15 cellular contexts compared by ENCODE assay signal in the genomic region with DNA sequence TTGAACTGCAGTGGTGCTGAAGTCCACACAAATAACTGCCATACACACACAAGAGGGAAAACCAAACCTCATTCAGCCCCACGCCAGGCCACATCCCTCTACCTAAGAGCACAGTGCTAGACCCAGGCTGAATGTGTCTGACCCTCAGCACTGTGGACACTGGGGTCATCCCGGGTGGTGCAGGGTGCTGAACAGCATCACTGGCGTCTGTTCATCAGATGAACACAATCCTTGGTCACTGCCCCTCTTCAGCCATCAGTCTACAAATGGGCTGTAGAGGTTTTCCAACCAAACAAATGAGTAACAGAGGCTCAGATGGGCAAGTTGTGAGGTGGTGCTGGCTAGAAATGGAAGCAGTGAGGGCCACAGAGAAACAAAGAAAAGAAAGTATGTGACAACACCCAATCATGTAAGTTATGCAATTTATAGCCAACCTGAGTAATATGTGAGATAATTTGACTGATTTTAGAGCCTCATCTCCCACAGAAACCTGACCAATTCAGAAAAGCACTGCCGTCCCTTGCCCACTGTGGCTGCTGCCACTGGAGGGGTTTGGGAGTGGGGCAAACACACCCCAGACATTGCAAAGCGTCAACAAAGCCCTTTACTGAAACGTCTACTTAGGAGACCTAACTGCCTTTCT. TPM values are rescaled to one million over a fixed set of nuclear protein-coding genes. Genes with fewer than 3 reads are reported as not detected.
DNase-seq lines count a peak whose midpoint lies in the region; ATAC-seq, FAIRE-seq and TF ChIP-seq lines count a peak whose summit lies in the region.
"Had no signal": no experiment of that assay in that cellular context is flagged by ENCODE, and none has a peak within 500 bp of the region (broad histone marks: within the 10 kb centered on the region; RNA-seq: fewer than 3 reads in every experiment).

No MANE protein-coding gene starts in this region.

- TF ChIP-seq CTCF in nephron (IDR thresholded peaks at IDR 0.05; ENCODE audit: unreplicated experiment in 3 of 3), result no peak

- DNase-seq in GM12891 (ENCODE audit: insufficient read length, low spot score) (no peak), astrocyte of the hippocampus (ENCODE audit: low read depth, low spot score) (peak; percentile 26), hypothalamus (lab: John Stamatoyannopoulos, UW) (no peak), COLO668 (lab: John Stamatoyannopoulos, UW; ENCODE audit: unreplicated experiment) (no peak)
- DNase-seq: activated naive CD4-positive, alpha-beta T cell treated with anti-CD3 and anti-CD28 coated beads for 36 hours; DMS79; NCI-H2227 treated with DMSO at 0.1 percent for 48 hours; retina; Right ventricle myocardium superior had no signal

- H3K4me2 ChIP-seq in BLaER1 treated with 17β-estradiol and CSF1 and Interleukin-3, amounts not matched to agents 10 nM and 100 nM, result peak overlapping the region; percentile 60 to 96 (median 78)

- no peaks in the 10 kb centered on the region for H3K9me3 Mint-ChIP-seq in nephron
- H3K9me3 Mint-ChIP-seq: activated naive CD4-positive, alpha-beta T cell treated with anti-CD3 and anti-CD28 coated beads for 36 hours had no signal

- H3K9ac ChIP-seq in BLaER1 treated with 17β-estradiol and CSF1 and Interleukin-3, amounts not matched to agents 10 nM and 100 nM, result peak overlapping the region in 10 of 11 experiments; percentile 4 to 62 (median 35); a peak in 11 of 22 replicates

- H3K27ac Mint-ChIP-seq in nephron, result peak overlapping the region in 2 of 3 experiments; percentile 5 to 43

- FAIRE-seq in GM12891 (lab: Jason Lieb, UNC), result peak; percentile 87

- peaks cover 89 to 99% (median 93%) of the 10 kb centered on the region in 10 experiments for H3K4me1 ChIP-seq in BLaER1 treated with 17β-estradiol and CSF1 and Interleukin-3, amounts not matched to agents 10 nM and 100 nM

- no peaks in the 10 kb centered on the region for H3K9me3 ChIP-seq in BLaER1 treated with 17β-estradiol and CSF1 and Interleukin-3, amounts not matched to agents 10 nM and 100 nM (replicated peaks in 1 of 11)
- H3K9me3 ChIP-seq: vagina had no signal

- no peak overlapping the region for H3K4me3 Mint-ChIP-seq in nephron
- H3K4me3 Mint-ChIP-seq: activated naive CD4-positive, alpha-beta T cell treated with anti-CD3 and anti-CD28 coated beads for 36 hours had no signal

- H3K4me1 Mint-ChIP-seq in nephron, result peaks cover 42% of the 10 kb centered on the region

- H3K27me3 Mint-ChIP-seq in nephron (ENCODE audit: low read depth), result no peaks in the 10 kb centered on the region

- peak overlapping the region in 9 of 11 experiments; percentile 9 to 77 (median 57); a peak in 17 of 22 replicates for H3K27ac ChIP-seq in BLaER1 treated with 17β-estradiol and CSF1 and Interleukin-3, amounts not matched to agents 10 nM and 100 nM
- H3K27ac ChIP-seq: vagina had no signal

- ATAC-seq in GM21576 (IDR thresholded peaks at IDR 0.05; ENCODE audit: unreplicated experiment), result no peak
- no peak for ATAC-seq in esophagus mucosa

- H3K4me3 ChIP-seq in BLaER1 treated with 17β-estradiol and CSF1 and Interleukin-3, amounts not matched to agents 10 nM and 100 nM, result no peak overlapping the region
- H3K4me3 ChIP-seq: lung, vagina had no signal

- H4K20me1 ChIP-seq in BLaER1 treated with 17β-estradiol and CSF1 and Interleukin-3, amounts not matched to agents 10 nM and 100 nM, result peaks cover 100% of the 10 kb centered on the region in 11 experiments

- peaks cover 14% of the 10 kb centered on the region for H3K36me3 Mint-ChIP-seq in nephron (ENCODE audit: low read depth)

- H3K36me3 ChIP-seq in BLaER1 treated with 17β-estradiol and CSF1 and Interleukin-3, amounts not matched to agents 10 nM and 100 nM, result peaks cover 0 to 65% (median 29%) of the 10 kb centered on the region in 11 experiments; a peak in 16 of 22 replicates
- H3K36me3 ChIP-seq: vagina had no signal

- no peaks in the 10 kb centered on the region for H3K27me3 ChIP-seq in BLaER1 treated with 17β-estradiol and CSF1 and Interleukin-3, amounts not matched to agents 10 nM and 100 nM
- H3K27me3 ChIP-seq: vagina had no signal

- no peak for TF ChIP-seq POLR2A in GM12891 (IDR thresholded peaks at IDR 0.05; ENCODE audit: low read depth, low read length)

TF ChIP-seq in GM12891, 5 proteins besides CTCF, POLR2A, EP300 and RAD21:
- no peak for TF ChIP-seq TAF1 (IDR thresholded peaks at IDR 0.05; ENCODE audit: low read depth, low read length)
- TF ChIP-seq POU2F2 (IDR thresholded peaks at IDR 0.05; ENCODE audit: low read depth, low read length), result no peak
- no peak for TF ChIP-seq SPI1 (IDR thresholded peaks at IDR 0.05; ENCODE audit: low read depth, low read length)
- no peak; the same call in 1 of the 2 replicates for TF ChIP-seq POLR2AphosphoS5 (IDR thresholded peaks at IDR 0.05; ENCODE audit: low read depth, low read length)
- TF ChIP-seq PAX5 (IDR thresholded peaks at IDR 0.05; ENCODE audit: insufficient read depth, low read length, severe bottlenecking), result no peak

RNA-seq across cellular contexts. Expression of a gene that starts 27.9 kb away (rescaled TPM):
- polyA plus RNA-seq in GM12891 (2012; ENCODE audit: low read depth, missing spikeins), result 158 TPM
- 148 TPM for total RNA-seq in esophagus mucosa

RNA-seq across cellular contexts. Expression of a gene that starts 52.0 kb away (rescaled TPM):
- polyA plus RNA-seq in GM12891 (2012; ENCODE audit: low read depth, missing spikeins), result 0.18 TPM
- total RNA-seq in esophagus mucosa, result 0.20 TPM
- total RNA-seq: Right ventricle myocardium superior had no signal

RNA-seq across cellular contexts. Expression of a gene that starts 56.1 kb away (rescaled TPM):
- 0.10 TPM for polyA plus RNA-seq in GM12891 (2012; ENCODE audit: low read depth, missing spikeins)
- total RNA-seq in esophagus mucosa, result 0.32 TPM
